1 cellular context compared by ENCODE assay signal in genomic region chr5:7663808-7664207, GRCh38.
A peak's percentile ranks its signal among the peaks of the same experiment; 100 is the strongest.
TF ChIP-seq lines count a peak whose summit lies in the region.

No MANE protein-coding gene starts in this region.

TF ChIP-seq in GM23338, 12 proteins besides CTCF, POLR2A, EP300 and RAD21 (continued from another document):
- TF ChIP-seq STAT1 (IDR thresholded peaks at IDR 0.05; ENCODE audit: unreplicated experiment) (no peak), REST (IDR thresholded peaks at IDR 0.05; ENCODE audit: unreplicated experiment) (no peak), EZH2 (IDR thresholded peaks at IDR 0.05; ENCODE audit: low read depth, unreplicated experiment) (no peak), NANOG (IDR thresholded peaks at IDR 0.05; ENCODE audit: borderline replicate concordance) (peak; percentile 30; the same call in 1 of the 2 replicates), POLR2AphosphoS5 (IDR thresholded peaks at IDR 0.05; ENCODE audit: low read depth) (no peak)
